Comparison of ENCODE assay signal across 7 cellular contexts in the genomic region with DNA sequence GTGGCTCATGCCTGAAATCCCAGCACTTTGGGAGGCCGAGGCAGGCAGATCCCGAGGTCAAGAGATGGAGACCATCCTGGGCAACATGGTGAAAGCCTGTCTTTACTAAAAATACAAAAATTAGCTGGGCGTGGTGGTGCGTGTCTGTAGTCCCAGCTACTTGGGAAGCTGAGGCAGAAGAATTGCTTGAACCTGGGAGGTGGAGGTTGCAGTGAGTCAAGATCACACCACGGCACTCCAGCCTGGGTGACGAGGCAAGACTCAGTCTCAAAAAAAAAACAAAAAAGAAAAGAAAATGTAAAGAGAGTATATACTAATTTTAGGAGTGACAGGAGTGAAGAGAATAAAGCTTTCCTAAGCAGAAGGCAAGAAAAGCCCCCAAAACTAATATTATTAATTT. TPM values are rescaled to one million over a fixed set of nuclear protein-coding genes. Genes with fewer than 3 reads are reported as not detected.
A peak's percentile ranks its signal among the peaks of the same experiment; 100 is the strongest.
DNase-seq lines count a peak whose midpoint lies in the region; ATAC-seq, FAIRE-seq and TF ChIP-seq lines count a peak whose summit lies in the region.
"Not testable (repeated sequence)": the region's sequence is repeated elsewhere in the genome, so short reads cannot be mapped to it uniquely, and the experiment has no call there.

No MANE protein-coding gene starts in this region.

- peaks cover 0 to 60% (median 9%) of the 10 kb centered on the region in 3 donors for H3K36me3 Mint-ChIP-seq in CD8-positive, alpha-beta memory T cell
- H3K36me3 Mint-ChIP-seq in activated T-cell treated with anti-CD3 and anti-CD28 coated beads, Interleukin-2, amount 50 U/mL, for 72 hours (ENCODE audit: insufficient read depth in 2 of 2), result peaks cover 18 to 36% of the 10 kb centered on the region in 2 donors
- H3K36me3 Mint-ChIP-seq in activated naive CD8-positive, alpha-beta T cell, result not testable (repeated sequence)

- H3K27me3 ChIP-seq in CD8-positive, alpha-beta memory T cell (ENCODE audit: insufficient read depth, low read length, poor library complexity, severe bottlenecking); Loucy (ENCODE audit: insufficient read depth, low read length, poor library complexity, severe bottlenecking); endothelial cell of umbilical vein (ENCODE audit: control insufficient read depth in 2 of 2, insufficient read depth in 2 of 2, low read length in 2 of 2): not testable (repeated sequence)

- not testable (repeated sequence) for H3K36me3 ChIP-seq in CD8-positive, alpha-beta memory T cell (ENCODE audit: insufficient read depth, low read length); endothelial cell of umbilical vein (ENCODE audit: control insufficient read depth in 2 of 2, extremely low read depth in 1 of 2, insufficient read depth in 2 of 2, low read length in 2 of 2)
- peaks cover 82% of the 10 kb centered on the region for H3K36me3 ChIP-seq in Loucy (ENCODE audit: insufficient read depth, low read length)

- not testable (repeated sequence) for BruUV-seq in endothelial cell of umbilical vein (replicated peaks; lab: Mats Ljungman, UMichigan)

- not testable (repeated sequence) for H3F3A ChIP-seq in Loucy (ENCODE audit: low read depth)

- DNase-seq in CD8-positive, alpha-beta memory T cell; activated T-cell treated with anti-CD3 and anti-CD28 coated beads, Interleukin-2, amount 50 U/mL, for 72 hours; endothelial cell of umbilical vein (ENCODE audit: low read depth, low spot score): not testable (repeated sequence)
- DNase-seq in activated CD4-positive, alpha-beta T cell treated with anti-CD3 and anti-CD28 coated beads for 48 hours, result peak; percentile 32
- peak; percentile 26 for DNase-seq in stimulated activated CD4-positive, alpha-beta T cell treated with anti-CD3 and anti-CD28 coated beads, Interleukin-4, amount 100 ng/mL, for 1 hour

- CTCF ChIA-PET in CD8-positive, alpha-beta memory T cell (lab: Charles Lee), result interaction anchor here (1.7 to 2.2 kb wide), 2 partner anchors 8 to 83 kb away, joined by 6 to 8 read pairs; partner anchors contain the start of gene WBP4
- CTCF ChIA-PET in endothelial cell of umbilical vein (lab: Charles Lee), result interaction anchor here (1.5 kb wide), 1 partner anchor 12 kb away, joined by 4 read pairs; no protein-coding TSS in a partner anchor

- not testable (repeated sequence) for H3K9me3 ChIP-seq in CD8-positive, alpha-beta memory T cell (ENCODE audit: low read length); Loucy (ENCODE audit: insufficient read depth, low read depth, low read length); endothelial cell of umbilical vein (replicated peaks; ENCODE audit: control insufficient read depth, insufficient read depth, low read length)

- not testable (repeated sequence) for ATAC-seq in activated T-cell treated with anti-CD3 and anti-CD28 coated beads, Interleukin-2, amount 50 U/mL, for 72 hours (replicated peaks in 1 of 2)

- peaks cover 98% of the 10 kb centered on the region for H3K79me2 ChIP-seq in Loucy (ENCODE audit: insufficient read depth, low read length)
- peaks cover 92% of the 10 kb centered on the region for H3K79me2 ChIP-seq in endothelial cell of umbilical vein (ENCODE audit: control insufficient read depth, insufficient read depth, low read length)

- peaks cover 68 to 79% (median 68%) of the 10 kb centered on the region in 3 donors for H3K4me1 Mint-ChIP-seq in CD8-positive, alpha-beta memory T cell
- H3K4me1 Mint-ChIP-seq in activated T-cell treated with anti-CD3 and anti-CD28 coated beads, Interleukin-2, amount 50 U/mL, for 72 hours (ENCODE audit: low read depth), result peaks cover 72% of the 10 kb centered on the region
- H3K4me1 Mint-ChIP-seq in activated naive CD8-positive, alpha-beta T cell (ENCODE audit: low read depth), result peaks cover 80% of the 10 kb centered on the region

- peak overlapping the region; percentile 81 for H3K9ac ChIP-seq in Loucy (ENCODE audit: low read depth, low read length, poor library complexity, severe bottlenecking)
- H3K9ac ChIP-seq in endothelial cell of umbilical vein (replicated peaks; ENCODE audit: extremely low read depth, insufficient read depth, low read length), result not testable (repeated sequence)

- intact Hi-C loops in endothelial cell of umbilical vein (cut with micrococcal nuclease), result not testable (repeated sequence)

- POLR2A ChIA-PET in CD8-positive, alpha-beta memory T cell (lab: Charles Lee), result interaction anchor here (0.7 to 1.1 kb wide), 3 partner anchors 25 to 41 kb away, joined by 3 to 5 read pairs (median 4); partner anchors contain the start of gene ELF1
- POLR2A ChIA-PET in endothelial cell of umbilical vein (lab: Charles Lee), result not testable (repeated sequence)

- not testable (repeated sequence) for H3K4me3 ChIP-seq in CD8-positive, alpha-beta memory T cell (ENCODE audit: low read length); endothelial cell of umbilical vein (replicated peaks in 1 of 3; ENCODE audit: insufficient read depth in 1 of 3, low read depth in 1 of 3, low read length in 3 of 3)
- H3K4me3 ChIP-seq in Loucy (ENCODE audit: low read length, poor library complexity, severe bottlenecking), result peak overlapping the region; percentile 79

- H3K9me3 Mint-ChIP-seq in CD8-positive, alpha-beta memory T cell; activated T-cell treated with anti-CD3 and anti-CD28 coated beads, Interleukin-2, amount 50 U/mL, for 72 hours; activated naive CD8-positive, alpha-beta T cell (ENCODE audit: low read depth): not testable (repeated sequence)

- peak overlapping the region; percentile 88 to 99 (median 94) for H3K27ac Mint-ChIP-seq in CD8-positive, alpha-beta memory T cell
- peak overlapping the region; percentile 99 for H3K27ac Mint-ChIP-seq in activated T-cell treated with anti-CD3 and anti-CD28 coated beads, Interleukin-2, amount 50 U/mL, for 72 hours
- H3K27ac Mint-ChIP-seq in activated naive CD8-positive, alpha-beta T cell, result peak overlapping the region; percentile 97

- dilution Hi-C loops in endothelial cell of umbilical vein (cut with MboI; ENCODE audit: extremely low pct_ligation_motif_present, low sequenced_read_pairs), result not testable (repeated sequence)

- H3K9me1 ChIP-seq in endothelial cell of umbilical vein (replicated peaks; ENCODE audit: control insufficient read depth, extremely low read depth, insufficient read depth, low read length), result not testable (repeated sequence)

- H3K4me3 Mint-ChIP-seq in CD8-positive, alpha-beta memory T cell, result peak overlapping the region; percentile 85 to 96 (median 89)
- peak overlapping the region; percentile 90 to 100 for H3K4me3 Mint-ChIP-seq in activated T-cell treated with anti-CD3 and anti-CD28 coated beads, Interleukin-2, amount 50 U/mL, for 72 hours
- peak overlapping the region; percentile 97 for H3K4me3 Mint-ChIP-seq in activated naive CD8-positive, alpha-beta T cell

- H3K9me2 ChIP-seq in Loucy (replicated peaks; ENCODE audit: low read depth, low read length), result not testable (repeated sequence)

- FAIRE-seq in endothelial cell of umbilical vein (lab: Jason Lieb, UNC), result not testable (repeated sequence)

- not testable (repeated sequence) for TF ChIP-seq POLR2A in endothelial cell of umbilical vein (IDR thresholded peaks at IDR 0.05; ENCODE audit: low read depth, low read length)

- not testable (repeated sequence) for H3K27me3 Mint-ChIP-seq in CD8-positive, alpha-beta memory T cell; activated T-cell treated with anti-CD3 and anti-CD28 coated beads, Interleukin-2, amount 50 U/mL, for 72 hours (ENCODE audit: low read depth); activated naive CD8-positive, alpha-beta T cell

- not testable (repeated sequence) for H2AFZ ChIP-seq in Loucy (ENCODE audit: low read length); endothelial cell of umbilical vein (ENCODE audit: low read depth, low read length)

- peaks cover 95% of the 10 kb centered on the region for H4K20me1 ChIP-seq in Loucy (ENCODE audit: insufficient read depth, low read length, poor library complexity, severe bottlenecking)
- not testable (repeated sequence) for H4K20me1 ChIP-seq in endothelial cell of umbilical vein (replicated peaks; ENCODE audit: control insufficient read depth, extremely low read depth, insufficient read depth, low read length)

- not testable (repeated sequence) for TF ChIP-seq CTCF in Loucy (conservative IDR thresholded peaks at IDR 0.05; ENCODE audit: low read length); endothelial cell of umbilical vein (IDR thresholded peaks at IDR 0.05; ENCODE audit: extremely low read depth in 1 of 2, insufficient read depth in 1 of 2, low read depth in 1 of 2, low read length in 2 of 2)

- H3K27ac ChIP-seq in CD8-positive, alpha-beta memory T cell (ENCODE audit: low read depth, low read length); endothelial cell of umbilical vein (ENCODE audit: insufficient read depth, low read depth, low read length): not testable (repeated sequence)

- peak overlapping the region; percentile 94 for H3K4me2 ChIP-seq in Loucy (ENCODE audit: low read depth, low read length, poor library complexity, severe bottlenecking)
- H3K4me2 ChIP-seq in endothelial cell of umbilical vein (ENCODE audit: insufficient read depth, low read length), result peak overlapping the region; percentile 100

- peaks cover 53% of the 10 kb centered on the region for H3K4me1 ChIP-seq in CD8-positive, alpha-beta memory T cell (ENCODE audit: insufficient read depth, low read length)
- H3K4me1 ChIP-seq in Loucy (ENCODE audit: insufficient read depth, low read length, poor library complexity, severe bottlenecking) (peaks cover 65% of the 10 kb centered on the region), endothelial cell of umbilical vein (ENCODE audit: control insufficient read depth, extremely low read depth, insufficient read depth, low read length) (peaks cover 43% of the 10 kb centered on the region)

RNA-seq across cellular contexts. Expression of gene ELF1, which starts 41.0 kb away (rescaled TPM):
- 10 to 100 TPM; 76.8 to 77.6 TPM for total RNA-seq in CD8-positive, alpha-beta memory T cell
- polyA plus RNA-seq in CD8-positive, alpha-beta memory T cell, result 139 TPM
- total RNA-seq in activated T-cell treated with anti-CD3 and anti-CD28 coated beads, Interleukin-2, amount 50 U/mL, for 72 hours, result 100 to 1,000 TPM; 106 to 117 TPM
- 61.2 and 62.5 TPM in 2 replicates for total RNA-seq in endothelial cell of umbilical vein
- polyA plus RNA-seq in endothelial cell of umbilical vein, result 28.6 and 31.8 TPM in 2 replicates
- polyA plus RNA-seq in endothelial cell of umbilical vein (2011; cell fraction: cytosol; rRNA removed), result 26.3 and 29.4 TPM in 2 replicates
- polyA plus RNA-seq in endothelial cell of umbilical vein (2011; cell fraction: nucleus; rRNA removed), result 49.6 TPM in 2 replicates
- 49.5 and 49.7 TPM in 2 replicates for polyA plus RNA-seq in endothelial cell of umbilical vein (2012)
- 57.9 and 67.6 TPM in 2 replicates for polyA minus RNA-seq in endothelial cell of umbilical vein
- polyA minus RNA-seq in endothelial cell of umbilical vein (2011; cell fraction: cytosol; rRNA and poly(A)+ RNA removed), result 12.8 TPM
- 81.5 and 119 TPM in 2 replicates for polyA minus RNA-seq in endothelial cell of umbilical vein (2011; cell fraction: nucleus; rRNA and poly(A)+ RNA removed)
